ENCODE assay signal across 24 cellular contexts in the genomic region with DNA sequence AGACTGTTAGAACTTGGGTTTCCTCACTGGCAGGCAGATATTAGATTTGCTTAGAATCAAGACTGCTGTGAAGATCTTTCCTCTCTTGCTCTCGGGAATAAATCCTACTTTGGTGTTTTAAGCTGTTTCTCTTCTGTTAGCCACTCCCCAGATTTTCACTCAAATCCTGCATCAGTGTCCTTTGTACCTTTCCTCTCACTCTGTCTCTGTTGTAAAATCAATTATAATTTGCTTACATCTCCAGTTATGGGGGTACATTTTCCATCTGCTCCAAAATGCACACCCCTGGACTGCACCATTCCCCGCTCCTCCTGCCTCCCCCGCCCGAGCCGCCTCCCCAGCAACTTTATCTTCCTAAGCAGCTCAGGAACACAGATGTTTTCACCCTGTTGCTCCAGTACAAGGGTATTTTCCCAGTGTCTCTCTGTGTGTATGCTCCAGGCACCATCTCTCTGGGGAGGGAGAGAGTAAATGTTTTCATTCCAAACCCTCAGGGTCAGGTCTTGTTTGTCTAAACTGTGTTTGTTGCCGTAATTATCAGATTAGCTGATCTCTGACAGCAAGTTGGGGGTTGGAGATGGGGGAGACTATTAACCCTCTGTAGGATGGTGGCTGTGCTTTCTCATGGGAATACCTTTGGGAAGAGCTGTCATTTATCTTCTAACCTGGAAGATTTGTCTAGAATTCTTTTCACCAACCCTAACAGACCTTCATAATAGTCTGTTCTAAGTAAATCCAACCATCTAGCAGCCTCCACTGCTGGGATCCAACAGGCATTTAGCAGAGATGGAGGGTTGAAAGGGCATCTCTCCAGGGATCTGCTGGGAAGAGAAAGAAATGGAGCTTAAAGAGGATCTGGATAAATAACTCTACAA. TPM values are rescaled to one million over a fixed set of nuclear protein-coding genes. Genes with fewer than 3 reads are reported as not detected.
DNase-seq lines count a peak whose midpoint lies in the region; ATAC-seq, FAIRE-seq and TF ChIP-seq lines count a peak whose summit lies in the region.
"Had no signal": no experiment of that assay in that cellular context is flagged by ENCODE, and none has a peak within 500 bp of the region (broad histone marks: within the 10 kb centered on the region; RNA-seq: fewer than 3 reads in every experiment).

No MANE protein-coding gene starts in this region.

- H3K36me3 ChIP-seq in ACC112 (ENCODE audit: insufficient read depth, low read length), result no peaks in the 10 kb centered on the region
- H3K36me3 ChIP-seq in mucosa of descending colon (ENCODE audit: low read depth), result no peaks in the 10 kb centered on the region
- H3K36me3 ChIP-seq: neutrophil had no signal

- DNase-seq in HuH-7.5 (ENCODE audit: low spot score) (peak; percentile 31), mucosa of descending colon (no peak), SIG-M5 treated with dmso at 0.1 percent for 504 hours (lab: John Stamatoyannopoulos, UW; ENCODE audit: unreplicated experiment) (no peak), NCI-H446 (lab: John Stamatoyannopoulos, UW) (no peak), NCI-H1694 (lab: John Stamatoyannopoulos, UW) (no peak)
- DNase-seq: ACHN; activated CD4-positive, alpha-beta T cell treated with anti-CD3 and anti-CD28 coated beads, Interleukin-2, amount 50 U/mL, for 1 hour; activated CD8-positive, alpha-beta memory T cell treated with anti-CD3 and anti-CD28 coated beads, Interleukin-2, amount 50 U/mL, for 48 hours; amniotic stem cell; caudate nucleus; CD4-positive, CD25-positive, alpha-beta regulatory T cell; DMS53; effector CD8-positive, alpha-beta T cell; hippocampal formation; KG1; NCI-H1092 treated with DMSO at 0.1 percent for 48 hours; NCI-H526 treated with DMSO at 0.1 percent for 48 hours; stimulated activated CD4-positive, alpha-beta T cell treated with anti-CD3 and anti-CD28 coated beads, Interleukin-1b, Interleukin-23, amount 100 ng/mL, for 48 hours; stimulated activated naive CD8-positive, alpha-beta T cell treated with anti-CD3 and anti-CD28 coated beads, Interleukin-15, Interleukin-2, amounts not matched to agents 100 U/mL and 50 U/mL, for 24 hours had no signal

- no peak for TF ChIP-seq CTCF in mucosa of descending colon (IDR thresholded peaks at IDR 0.05)

- ATAC-seq in mucosa of descending colon (peak; percentile 40), HG03432 (IDR thresholded peaks at IDR 0.05; ENCODE audit: unreplicated experiment) (no peak)
- ATAC-seq: stimulated activated naive CD8-positive, alpha-beta T cell treated with anti-CD3 and anti-CD28 coated beads, Interleukin-15, Interleukin-2, amounts not matched to agents 100 U/mL and 50 U/mL, for 24 hours had no signal

- H3K4me3 ChIP-seq in ACC112 (ENCODE audit: low read depth, low read length) (0 out of 2 replicates have a peak overlapping the region, but pooled peaks have one; percentile 16), mucosa of descending colon (no peak overlapping the region)

- peaks cover 95% of the 10 kb centered on the region for H3K27me3 ChIP-seq in ACC112 (ENCODE audit: insufficient read depth, low read length)

- H3K79me2 ChIP-seq in ACC112 (ENCODE audit: control insufficient read depth, insufficient read depth, low read length, unreplicated experiment), result no peaks in the 10 kb centered on the region

- FAIRE-seq in endometrium (lab: Jason Lieb, UNC), result peak; percentile 95

- no peaks in the 10 kb centered on the region for H3K4me1 ChIP-seq in ACC112 (ENCODE audit: control insufficient read depth, insufficient read depth, low read length, unreplicated experiment)
- no peaks in the 10 kb centered on the region for H3K4me1 ChIP-seq in mucosa of descending colon (ENCODE audit: low read depth)

- no peaks in the 10 kb centered on the region for H3K9me3 ChIP-seq in mucosa of descending colon
- H3K9me3 ChIP-seq: neutrophil had no signal

- no peak overlapping the region for H2AFZ ChIP-seq in ACC112 (ENCODE audit: low read length, unreplicated experiment)

- intact Hi-C loops in mucosa of descending colon (cut with DNase I, micrococcal nuclease), result no loop called here

- H3K27ac ChIP-seq in ACC112 (ENCODE audit: low read depth, low read length), result no peak overlapping the region
- H3K27ac ChIP-seq: HL-60, neutrophil had no signal

RNA-seq across cellular contexts. Expression of a gene that starts 20.4 kb away (rescaled TPM):
- total RNA-seq in mucosa of descending colon, result 100 to 1,000 TPM in 2 of 3 donors, 10 to 100 TPM in 1; 56.7 to 105 (median 101) TPM
